ENCODE assay signal across 18 cellular contexts in genomic region chr4:185682236-185682635, GRCh38.
DNase-seq lines count a peak whose midpoint lies in the region; ATAC-seq, FAIRE-seq and TF ChIP-seq lines count a peak whose summit lies in the region.
"Had no signal": no experiment of that assay in that cellular context is flagged by ENCODE, and none has a peak within 500 bp of the region (broad histone marks: within the 10 kb centered on the region; RNA-seq: fewer than 3 reads in every experiment).

No MANE protein-coding gene starts in this region.

- H3K4me2 ChIP-seq in astrocyte (ENCODE audit: low read length) = peak overlapping the region; percentile 75

- H3K27ac Mint-ChIP-seq in astrocyte (ENCODE audit: unreplicated experiment) = peak overlapping the region; percentile 92
- H3K27ac Mint-ChIP-seq: activated CD4-positive, alpha-beta T cell treated with anti-CD3 and anti-CD28 coated beads for 36 hours; activated T-cell treated with anti-CD3 and anti-CD28 coated beads, Interleukin-2, amount 50 U/mL, for 24 hours; effector memory CD8-positive, alpha-beta T cell had no signal

- TF ChIP-seq POLR2A in H54 (IDR thresholded peaks at IDR 0.05; ENCODE audit: low read depth, low read length) = no peak

- TF ChIP-seq CTCF in astrocyte (IDR thresholded peaks at IDR 0.05; ENCODE audit: insufficient read depth, low read depth, low read length) (no peak), right atrium auricular region (IDR thresholded peaks at IDR 0.05) (no peak), dorsolateral prefrontal cortex (IDR thresholded peaks at IDR 0.05 in 54 of 56, conservative IDR thresholded peaks at IDR 0.05 in 2 of 56; ENCODE audit: low read depth in 1 of 56, partially characterized antibody in 56 of 56) (no peak)

- peaks cover 23% of the 10 kb centered on the region for H3K4me1 Mint-ChIP-seq in astrocyte (ENCODE audit: low read depth, unreplicated experiment)
- H3K4me1 Mint-ChIP-seq: activated CD4-positive, alpha-beta T cell treated with anti-CD3 and anti-CD28 coated beads for 36 hours had no signal

- intact Hi-C loops in dorsolateral prefrontal cortex (cut with DNase I) = no loop called here

- H4K20me1 ChIP-seq in astrocyte (ENCODE audit: insufficient read depth, low read length) = no peaks in the 10 kb centered on the region

- H3K4me3 ChIP-seq in astrocyte (ENCODE audit: insufficient read depth, low read depth, low read length) = no peak overlapping the region
- H3K4me3 ChIP-seq in right atrium auricular region = no peak overlapping the region
- H3K4me3 ChIP-seq in dorsolateral prefrontal cortex = no peak overlapping the region
- H3K4me3 ChIP-seq: tibial nerve had no signal

- no peaks in the 10 kb centered on the region for H3K27me3 ChIP-seq in astrocyte (ENCODE audit: insufficient read depth, low read length)
- H3K27me3 ChIP-seq in right atrium auricular region = no peaks in the 10 kb centered on the region
- no peaks in the 10 kb centered on the region for H3K27me3 ChIP-seq in dorsolateral prefrontal cortex
- H3K27me3 ChIP-seq: tibial nerve had no signal

- H3K4me1 ChIP-seq in astrocyte (ENCODE audit: insufficient read depth, low read length) (peaks cover 8% of the 10 kb centered on the region), right atrium auricular region (peaks cover 0 to 18% of the 10 kb centered on the region in 2 donors)
- H3K4me1 ChIP-seq: tibial nerve had no signal

- H3K9me3 ChIP-seq in astrocyte (ENCODE audit: insufficient read depth, low read depth, low read length) (no peaks in the 10 kb centered on the region), right atrium auricular region (no peaks in the 10 kb centered on the region)

- H2AFZ ChIP-seq in astrocyte (ENCODE audit: low read depth, low read length) = no peak overlapping the region

- FAIRE-seq in H54 (lab: Jason Lieb, UNC) (peak; percentile 57), astrocyte (lab: Jason Lieb, UNC) (peak; percentile 90)
- FAIRE-seq: GM12892, GM19239, H1 had no signal

- peaks cover 2% of the 10 kb centered on the region for H3K36me3 Mint-ChIP-seq in astrocyte (ENCODE audit: low read depth, unreplicated experiment)

- DNase-seq in 8988T = peak; percentile 32
- peak; percentile 19 for DNase-seq in H54 (ENCODE audit: insufficient read length, low spot score)
- peak; percentile 83 for DNase-seq in astrocyte (ENCODE audit: low read depth)
- no peak for DNase-seq in right atrium auricular region (ENCODE audit: low spot score)
- DNase-seq in substantia nigra (lab: John Stamatoyannopoulos, UW) = no peak
- no peak for DNase-seq in dorsolateral prefrontal cortex
- no peak for DNase-seq in NCI-H1436 treated with DMSO at 0.1 percent for 48 hours (lab: John Stamatoyannopoulos, UW)
- DNase-seq: activated CD4-positive, alpha-beta T cell treated with anti-CD3 and anti-CD28 coated beads for 36 hours; activated T-cell treated with anti-CD3 and anti-CD28 coated beads, Interleukin-2, amount 50 U/mL, for 24 hours; AML-193; effector memory CD8-positive, alpha-beta T cell; hypothalamus; NCI-H2081 had no signal

- ATAC-seq in HG02884 (IDR thresholded peaks at IDR 0.05; ENCODE audit: unreplicated experiment) = no peak
- ATAC-seq: activated CD4-positive, alpha-beta T cell treated with anti-CD3 and anti-CD28 coated beads for 36 hours; effector memory CD8-positive, alpha-beta T cell had no signal

- H3K27me3 Mint-ChIP-seq in astrocyte (ENCODE audit: low read depth, unreplicated experiment) = no peaks in the 10 kb centered on the region
- H3K27me3 Mint-ChIP-seq: activated CD4-positive, alpha-beta T cell treated with anti-CD3 and anti-CD28 coated beads for 36 hours had no signal

- peak overlapping the region; percentile 76 for H3K27ac ChIP-seq in astrocyte (ENCODE audit: low read depth, low read length)
- peak overlapping the region; percentile 23 to 79 for H3K27ac ChIP-seq in right atrium auricular region
- H3K27ac ChIP-seq in substantia nigra (ENCODE audit: low read depth, low read length, poor library complexity, severe bottlenecking) = no peak overlapping the region
- no peak overlapping the region for H3K27ac ChIP-seq in dorsolateral prefrontal cortex
- H3K27ac ChIP-seq: tibial nerve had no signal

- no peak overlapping the region for H3K4me3 Mint-ChIP-seq in astrocyte (ENCODE audit: unreplicated experiment)
- H3K4me3 Mint-ChIP-seq: activated CD4-positive, alpha-beta T cell treated with anti-CD3 and anti-CD28 coated beads for 36 hours; activated T-cell treated with anti-CD3 and anti-CD28 coated beads, Interleukin-2, amount 50 U/mL, for 24 hours; effector memory CD8-positive, alpha-beta T cell had no signal

- H3K36me3 ChIP-seq in astrocyte (ENCODE audit: insufficient read depth, low read length) (no peaks in the 10 kb centered on the region), right atrium auricular region (peaks cover 10% of the 10 kb centered on the region)

- H3K9me3 Mint-ChIP-seq in astrocyte (ENCODE audit: unreplicated experiment) = peaks cover 1% of the 10 kb centered on the region
- H3K9me3 Mint-ChIP-seq: activated T-cell treated with anti-CD3 and anti-CD28 coated beads, Interleukin-2, amount 50 U/mL, for 24 hours; effector memory CD8-positive, alpha-beta T cell had no signal

- H3K79me2 ChIP-seq in astrocyte (ENCODE audit: insufficient read depth, low read length) = no peaks in the 10 kb centered on the region

- H3K9ac ChIP-seq in astrocyte (ENCODE audit: low read length) = peak overlapping the region; percentile 38

Comparison
In these comparisons a context has a peak if more than half of its experiments do, and no peak if none do; other contexts are left out.
1. DNase-seq: peak in 8988T (single experiment), H54 (single experiment) and astrocyte (single experiment); none in right atrium auricular region (single experiment), substantia nigra (0 of 49), dorsolateral prefrontal cortex (0 of 10) and NCI-H1436 treated with DMSO at 0.1 percent for 48 hours (single experiment).
2. H3K27ac ChIP-seq: peak in astrocyte (single experiment) and right atrium auricular region (2 of 2); none in substantia nigra (single experiment) and dorsolateral prefrontal cortex (0 of 59).